In the genomic region with DNA sequence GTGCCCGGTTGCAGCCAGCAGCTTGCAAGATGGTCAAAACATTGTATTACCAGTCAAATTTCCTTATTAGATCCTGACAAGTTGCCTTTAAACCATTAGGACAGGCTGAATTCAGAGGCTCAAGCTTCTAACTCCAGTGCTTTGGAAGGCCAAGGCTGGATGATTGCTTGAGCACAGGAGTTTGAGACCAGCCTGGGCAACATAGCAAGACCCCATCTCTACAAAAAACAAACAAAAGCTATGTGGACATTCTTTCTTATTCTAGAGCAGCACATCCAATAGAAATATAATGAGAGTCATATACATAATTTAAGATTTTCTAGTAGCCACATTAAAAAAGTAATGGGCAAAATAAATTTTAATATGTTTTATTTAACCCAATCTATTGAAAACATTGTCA, we compare ENCODE assay signal across 26 cellular contexts.
"Had no signal": no experiment of that assay in that cellular context is flagged by ENCODE, and none has a peak within 500 bp of the region (broad histone marks: within the 10 kb centered on the region; RNA-seq: fewer than 3 reads in every experiment).

No MANE protein-coding gene starts in this region.

- FAIRE-seq: TTC549 had no signal

- H3K4me3 Mint-ChIP-seq: activated CD4-positive, alpha-beta T cell treated with anti-CD3 and anti-CD28 coated beads, Interleukin-2, amount 10 ng/mL, durations not matched to agents 24 days and 14 days; activated CD8-positive, alpha-beta T cell treated with anti-CD3 and anti-CD28 coated beads for 36 hours; activated naive CD4-positive, alpha-beta T cell treated with anti-CD3 and anti-CD28 coated beads, Interleukin-2, amount 10 ng/mL, durations not matched to agents 7 days and 5 days; activated naive CD8-positive, alpha-beta T cell treated with anti-CD3 and anti-CD28 coated beads for 36 hours; T-helper 1 cell treated with Interleukin-12 subunit alpha and Interleukin-12 subunit beta and Interleukin-4 antibody, amounts not matched to agents 30 μg/mL and 1 μg/mL, for 36 hours; T-helper 2 cell treated with Interferon-gamma antibody and Interleukin-4, amounts not matched to agents 5 μg/mL and 100 μg/mL, for 36 hours had no signal

- H3K4me2 ChIP-seq: SK-N-SH had no signal

- H3K36me3 ChIP-seq: brain microvascular endothelial cell, Peyer's patch had no signal

- H3K9me3 Mint-ChIP-seq: activated naive CD4-positive, alpha-beta T cell treated with anti-CD3 and anti-CD28 coated beads, Interleukin-2, amount 10 ng/mL, durations not matched to agents 7 days and 5 days; activated T-helper 2 cell treated with anti-CD3 and anti-CD28 coated beads, Interferon-gamma antibody, Interleukin-2, Interleukin-4, amounts not matched to agents 10 μg/mL and 5 μg/mL and 100 μg/mL, durations not matched to agents 14 hours and 24 hours and 36 hours; T-helper 1 cell treated with Interleukin-12 subunit alpha and Interleukin-12 subunit beta and Interleukin-4 antibody, amounts not matched to agents 30 μg/mL and 1 μg/mL, for 36 hours; T-helper 2 cell treated with Interferon-gamma antibody and Interleukin-4, amounts not matched to agents 5 μg/mL and 100 μg/mL, for 36 hours had no signal

- DNase-seq: activated CD4-positive, alpha-beta T cell treated with anti-CD3 and anti-CD28 coated beads, Interleukin-2, amount 10 ng/mL, durations not matched to agents 24 days and 14 days; activated CD4-positive, alpha-beta T cell treated with anti-CD3 and anti-CD28 coated beads, Interleukin-2, amount 50 U/mL, for 4 hours; activated CD8-positive, alpha-beta T cell treated with anti-CD3 and anti-CD28 coated beads for 36 hours; activated gamma-delta T cell treated with Interleukin-2 at 50 U/mL for 16 hours; activated naive CD4-positive, alpha-beta T cell treated with anti-CD3 and anti-CD28 coated beads, Interleukin-2, amount 10 ng/mL, durations not matched to agents 7 days and 5 days; activated naive CD8-positive, alpha-beta T cell treated with anti-CD3 and anti-CD28 coated beads for 36 hours; amniotic stem cell; aorta; brain microvascular endothelial cell; central memory CD4-positive, alpha-beta T cell; MM.1S; NCI-H1092; NCI-H1436 treated with DMSO at 0.1 percent for 48 hours; NCI-H1694 treated with DMSO at 0.1 percent for 48 hours; NCI-H2029; NCI-H345; NCI-H524 treated with DMSO at 0.1 percent for 48 hours; Peyer's patch; RPMI8226; SHP77 treated with DMSO at 0.1 percent for 48 hours; SK-N-SH had no signal

- H3K4me3 ChIP-seq: Peyer's patch, SJSA1 had no signal

- H3K27ac Mint-ChIP-seq: activated CD4-positive, alpha-beta T cell treated with anti-CD3 and anti-CD28 coated beads, Interleukin-2, amount 10 ng/mL, durations not matched to agents 24 days and 14 days; activated CD8-positive, alpha-beta T cell treated with anti-CD3 and anti-CD28 coated beads for 36 hours; activated naive CD4-positive, alpha-beta T cell treated with anti-CD3 and anti-CD28 coated beads, Interleukin-2, amount 10 ng/mL, durations not matched to agents 7 days and 5 days; activated naive CD8-positive, alpha-beta T cell treated with anti-CD3 and anti-CD28 coated beads for 36 hours; activated T-helper 2 cell treated with anti-CD3 and anti-CD28 coated beads, Interferon-gamma antibody, Interleukin-2, Interleukin-4, amounts not matched to agents 10 μg/mL and 5 μg/mL and 100 μg/mL, durations not matched to agents 14 hours and 24 hours and 36 hours; T-helper 1 cell treated with Interleukin-12 subunit alpha and Interleukin-12 subunit beta and Interleukin-4 antibody, amounts not matched to agents 30 μg/mL and 1 μg/mL, for 36 hours; T-helper 2 cell treated with Interferon-gamma antibody and Interleukin-4, amounts not matched to agents 5 μg/mL and 100 μg/mL, for 36 hours had no signal

- H3K27me3 Mint-ChIP-seq: activated CD8-positive, alpha-beta T cell treated with anti-CD3 and anti-CD28 coated beads for 36 hours; activated naive CD4-positive, alpha-beta T cell treated with anti-CD3 and anti-CD28 coated beads, Interleukin-2, amount 10 ng/mL, durations not matched to agents 7 days and 5 days; activated naive CD8-positive, alpha-beta T cell treated with anti-CD3 and anti-CD28 coated beads for 36 hours had no signal

- H3K27me3 ChIP-seq: brain microvascular endothelial cell, Peyer's patch, SJSA1 had no signal

- H3K9ac ChIP-seq: SK-N-SH had no signal

- H3K4me1 ChIP-seq: Peyer's patch had no signal

- H3K9me3 ChIP-seq: SJSA1, SK-N-SH had no signal

- H3K27ac ChIP-seq: brain microvascular endothelial cell, SJSA1 had no signal
